Comparison of ENCODE assay signal across 13 cellular contexts in the genomic region with DNA sequence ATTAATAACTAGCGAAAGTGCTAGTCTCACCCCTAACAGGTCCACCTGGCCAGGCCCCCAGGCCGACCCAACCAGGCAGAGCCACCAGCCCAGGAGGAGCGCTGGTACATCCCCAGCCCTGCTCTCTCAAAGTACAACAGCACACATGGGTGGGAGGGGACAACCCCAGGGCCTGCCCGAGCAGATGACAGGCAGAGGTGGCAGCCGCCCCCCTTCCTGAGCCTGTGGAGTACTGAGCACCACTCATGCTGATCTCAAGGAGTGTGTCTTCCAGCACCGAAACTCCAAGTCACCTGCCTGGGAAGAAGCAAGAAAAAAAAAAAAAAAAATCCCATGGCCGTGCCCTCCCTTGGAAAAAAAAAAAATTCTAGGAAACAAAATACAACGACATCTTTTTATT.
DNase-seq lines count a peak whose midpoint lies in the region; ATAC-seq and TF ChIP-seq lines count a peak whose summit lies in the region.
"Had no signal": no experiment of that assay in that cellular context is flagged by ENCODE, and none has a peak within 500 bp of the region (broad histone marks: within the 10 kb centered on the region; RNA-seq: fewer than 3 reads in every experiment).

No MANE protein-coding gene starts in this region.

- H3K27me3 ChIP-seq in left lung (no peaks in the 10 kb centered on the region), stomach (no peaks in the 10 kb centered on the region)
- H3K27me3 ChIP-seq: heart right ventricle had no signal

- no peak for TF ChIP-seq EP300 in stomach (IDR thresholded peaks at IDR 0.05)

- DNase-seq in activated effector memory CD4-positive, alpha-beta T cell treated with anti-CD3 and anti-CD28 coated beads, Interleukin-2, amount 50 U/mL, for 16 hours = peak; percentile 69
- no peak for DNase-seq in activated effector memory CD4-positive, alpha-beta T cell treated with Interleukin-2 at 50 U/mL for 16 hours
- DNase-seq in NCI-H2171 treated with DMSO at 0.1 percent for 48 hours (lab: John Stamatoyannopoulos, UW) (peak; percentile 94), left lung (peak in 1 of 2 donors; percentile 82), stomach (no peak), Kasumi-1 (lab: John Stamatoyannopoulos, UW) (no peak)
- DNase-seq: activated CD4-positive, CD25-positive, alpha-beta regulatory T cell; CD4-positive, CD25-positive, alpha-beta regulatory T cell; heart right ventricle; KG1 had no signal

- 35 to 53% (median 48%) methylated on average over 7 to 8 of the region's 8 CpGs for WGBS in stomach, 5 donors

- TF ChIP-seq POLR2A in stomach (IDR thresholded peaks at IDR 0.05) = no peak

- H3K4me3 ChIP-seq in left lung (no peak overlapping the region), stomach (no peak overlapping the region)
- H3K4me3 ChIP-seq: heart right ventricle had no signal

- ATAC-seq in left lung (peak; percentile 79), HG03571 (IDR thresholded peaks at IDR 0.05; ENCODE audit: unreplicated experiment) (no peak), GM18520 (IDR thresholded peaks at IDR 0.05; ENCODE audit: unreplicated experiment) (no peak)
- ATAC-seq: Panc1 had no signal

- H3K4me1 ChIP-seq in left lung = peaks cover 7 to 16% of the 10 kb centered on the region in 2 donors
- H3K4me1 ChIP-seq in stomach = peaks cover 39 to 68% (median 46%) of the 10 kb centered on the region in 4 donors

- no peaks in the 10 kb centered on the region for H3K36me3 ChIP-seq in left lung
- H3K36me3 ChIP-seq in stomach = no peaks in the 10 kb centered on the region
- H3K36me3 ChIP-seq: heart right ventricle had no signal

- H3K9me3 ChIP-seq in left lung = no peaks in the 10 kb centered on the region
- no peaks in the 10 kb centered on the region for H3K9me3 ChIP-seq in stomach
- H3K9me3 ChIP-seq: heart right ventricle had no signal

- intact Hi-C loops in left lung (cut with DNase I) (no loop called here), stomach (cut with DNase I; ENCODE audit: low total_unique reads) (no loop called here)

- no peak overlapping the region for H3K27ac ChIP-seq in left lung
- peak overlapping the region in 3 of 5 donors; percentile 9 to 89 (median 53) for H3K27ac ChIP-seq in stomach

- TF ChIP-seq CTCF in left lung (IDR thresholded peaks at IDR 0.05) (no peak), stomach (IDR thresholded peaks at IDR 0.05) (no peak)

Comparison
In these comparisons a context has a peak if more than half of its experiments do, and no peak if none do; other contexts are left out.
1. DNase-seq: peak in activated effector memory CD4-positive, alpha-beta T cell treated with anti-CD3 and anti-CD28 coated beads, Interleukin-2, amount 50 U/mL, for 16 hours (single experiment) and NCI-H2171 treated with DMSO at 0.1 percent for 48 hours (single experiment); none in activated effector memory CD4-positive, alpha-beta T cell treated with Interleukin-2 at 50 U/mL for 16 hours (single experiment), stomach (single experiment) and Kasumi-1 (0 of 2).
2. H3K27ac ChIP-seq: peak in stomach (3 of 5); none in left lung (0 of 2).